Comparison of ENCODE assay signal across 1 cellular context in the genomic region with DNA sequence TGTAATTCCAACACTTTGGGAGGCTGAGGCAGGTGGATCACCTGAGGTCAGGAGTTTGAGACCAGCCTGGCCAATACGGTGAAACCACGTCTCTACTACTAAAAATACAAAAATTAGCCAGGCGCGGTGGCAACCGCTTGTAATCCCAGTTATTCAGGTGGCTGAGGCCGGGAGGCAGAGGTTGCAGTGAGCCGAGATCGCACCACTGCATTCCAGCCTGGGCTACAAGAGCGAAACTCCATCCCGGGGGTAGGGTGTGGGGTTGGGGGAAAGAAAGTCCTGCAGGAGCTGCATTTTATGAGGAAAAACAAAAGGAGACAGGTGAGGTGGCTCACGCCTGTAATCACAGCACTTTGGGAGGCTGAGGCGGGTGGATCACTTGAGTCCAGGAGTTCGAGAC. TPM values are rescaled to one million over a fixed set of nuclear protein-coding genes. Genes with fewer than 3 reads are reported as not detected.
"Had no signal": no experiment of that assay in that cellular context is flagged by ENCODE, and none has a peak within 500 bp of the region (broad histone marks: within the 10 kb centered on the region; RNA-seq: fewer than 3 reads in every experiment).

No MANE protein-coding gene starts in this region.

RNA-seq across cellular contexts. Expression of a gene that starts 23.3 kb away (rescaled TPM):
- total RNA-seq: activated naive CD8-positive, alpha-beta T cell treated with anti-CD3 and anti-CD28 coated beads for 36 hours had no signal
